Comparison of ENCODE assay signal across 8 cellular contexts in genomic region chr20:52312131-52312729, GRCh38.
A peak's percentile ranks its signal among the peaks of the same experiment; 100 is the strongest.
DNase-seq lines count a peak whose midpoint lies in the region; ATAC-seq and TF ChIP-seq lines count a peak whose summit lies in the region.

No MANE protein-coding gene starts in this region.

- no peak overlapping the region for H3K4me3 ChIP-seq in GM12865 (ENCODE audit: low read depth, low read length)
- no peak overlapping the region for H3K4me3 ChIP-seq in NB4 (ENCODE audit: low read depth, low read length)
- no peak overlapping the region for H3K4me3 ChIP-seq in astrocyte of the spinal cord (ENCODE audit: low read depth, low read length)
- no peak overlapping the region for H3K4me3 ChIP-seq in iPS DF 6.9 (ENCODE audit: low read length)

- H3K4me1 ChIP-seq in iPS DF 6.9 (ENCODE audit: control insufficient read depth, insufficient read depth, low read length) = peaks cover 3% of the 10 kb centered on the region; the same call in 1 of the 2 replicates

- in situ Hi-C loops in astrocyte of the spinal cord (cut with HindIII; ENCODE audit: low sequenced_read_pairs) = no loop called here

- peak; percentile 64 for DNase-seq in GM12865 (ENCODE audit: low read depth)
- peak; percentile 67 for DNase-seq in NB4 (ENCODE audit: low read depth)
- DNase-seq in SK-N-DZ (ENCODE audit: low spot score) = peak; percentile 80
- DNase-seq in astrocyte of the spinal cord (ENCODE audit: low read depth, low spot score) = peak; percentile 61
- peak; percentile 47 for DNase-seq in iPS DF 6.9 (ENCODE audit: low read depth, low spot score)
- peak; percentile 18 to 21 for DNase-seq in stimulated activated CD4-positive, alpha-beta T cell treated with anti-CD3 and anti-CD28 coated beads, Interleukin-1b, Interleukin-23, amount 100 ng/mL, for 1 hour (ENCODE audit: low read depth in 2 of 2)

- no CpG with 5 or more reads among the region's 2 CpGs for WGBS in iPS DF 6.9 (ENCODE audit: insufficient coverage, insufficient read length)

- no peaks in the 10 kb centered on the region for H3K27me3 ChIP-seq in iPS DF 6.9 (ENCODE audit: control insufficient read depth, insufficient read depth, low read length)

- H3K36me3 ChIP-seq in iPS DF 6.9 (ENCODE audit: control insufficient read depth, insufficient read depth, low read length) = no peaks in the 10 kb centered on the region

- TF ChIP-seq POLR2A in NB4 (IDR thresholded peaks at IDR 0.05; ENCODE audit: extremely low read depth, insufficient read length) = no peak

- no peaks in the 10 kb centered on the region for H3K9me3 ChIP-seq in iPS DF 6.9 (ENCODE audit: control insufficient read depth, insufficient read depth, low read length)

- peak; percentile 84 for TF ChIP-seq CTCF in 22Rv1 (IDR thresholded peaks at IDR 0.05)
- peak; percentile 64 for TF ChIP-seq CTCF in GM12865 (IDR thresholded peaks at IDR 0.05; ENCODE audit: insufficient read depth, low read depth, low read length, missing control alignments)
- peak; percentile 77 for TF ChIP-seq CTCF in NB4 (IDR thresholded peaks at IDR 0.05; ENCODE audit: low read depth, low read length)
- TF ChIP-seq CTCF in astrocyte of the spinal cord (IDR thresholded peaks at IDR 0.05; ENCODE audit: low read depth, low read length) = peak; percentile 79

- H3K27ac ChIP-seq in 22Rv1 (no peak overlapping the region), iPS DF 6.9 (ENCODE audit: low read length) (no peak overlapping the region)

- ATAC-seq in GM18511 (IDR thresholded peaks at IDR 0.05; ENCODE audit: unreplicated experiment) = no peak

Comparison
In these comparisons a context has a peak if more than half of its experiments do, and no peak if none do; other contexts are left out.
1. DNase-seq: peak in every context shown above with its lines; median percentile 80 in SK-N-DZ; 67 in NB4; 64 in GM12865; 61 in astrocyte of the spinal cord; 47 in iPS DF 6.9; 20 in stimulated activated CD4-positive, alpha-beta T cell treated with anti-CD3 and anti-CD28 coated beads, Interleukin-1b, Interleukin-23, amount 100 ng/mL, for 1 hour.